Comparison of ENCODE assay signal across 8 cellular contexts in genomic region chr19:39390460-39390758, GRCh38. TPM values are rescaled to one million over a fixed set of nuclear protein-coding genes. Genes with fewer than 3 reads are reported as not detected.
DNase-seq lines count a peak whose midpoint lies in the region; ATAC-seq and TF ChIP-seq lines count a peak whose summit lies in the region.

No MANE protein-coding gene starts in this region.

- peaks cover 39% of the 10 kb centered on the region for H3K79me2 ChIP-seq in DOHH2 (ENCODE audit: control insufficient read depth, low read length)

- H3K18ac ChIP-seq in mesenchymal stem cell (ENCODE audit: low read depth in 1 of 2, low read length in 2 of 2): peak overlapping the region; percentile 96 to 99

- DNase-seq in RPMI8226 (peak; percentile 80), caudate nucleus (lab: John Stamatoyannopoulos, UW) (peak in 3 of 61 donors; percentile 78 to 86 (median 84)), mesenchymal stem cell (no peak), superior temporal gyrus (ENCODE audit: extremely low spot score) (peak; percentile 69), NCI-H1694 treated with DMSO at 0.1 percent for 48 hours (lab: John Stamatoyannopoulos, UW) (no peak)

- ATAC-seq in HG03097 (IDR thresholded peaks at IDR 0.05; ENCODE audit: low FRiP score, unreplicated experiment) (no peak), HG03108 (IDR thresholded peaks at IDR 0.05; ENCODE audit: unreplicated experiment) (no peak)

- H3K4me3 ChIP-seq in DOHH2 (ENCODE audit: low read length): peak overlapping the region; percentile 80
- peak overlapping the region; percentile 88 to 100 for H3K4me3 ChIP-seq in mesenchymal stem cell (ENCODE audit: insufficient read depth in 1 of 2, low read depth in 1 of 2, low read length in 2 of 2)

- no peak overlapping the region for H3K23ac ChIP-seq in mesenchymal stem cell (ENCODE audit: low read length in 2 of 2)

- peak overlapping the region; percentile 78 for H2BK120ac ChIP-seq in mesenchymal stem cell (ENCODE audit: low read depth, low read length)

- H3K27me3 ChIP-seq in DOHH2 (ENCODE audit: control insufficient read depth, low read length): no peaks in the 10 kb centered on the region
- H3K27me3 ChIP-seq in mesenchymal stem cell (ENCODE audit: control insufficient read depth in 1 of 2, insufficient read depth in 1 of 2, low read length in 2 of 2): no peaks in the 10 kb centered on the region

- H3K9ac ChIP-seq in mesenchymal stem cell (ENCODE audit: low read length): peak overlapping the region; percentile 98

- WGBS in mesenchymal stem cell: 4% methylated on average over 11 of the region's 11 CpGs

- H2AK5ac ChIP-seq in mesenchymal stem cell (ENCODE audit: low read length, severe bottlenecking): peak overlapping the region; percentile 46

- H3K79me1 ChIP-seq in mesenchymal stem cell (replicated peaks; ENCODE audit: low read length, poor library complexity, severe bottlenecking): peaks cover 28% of the 10 kb centered on the region

- H3K36me3 ChIP-seq in DOHH2 (ENCODE audit: control insufficient read depth, low read length) (peaks cover 56% of the 10 kb centered on the region), mesenchymal stem cell (ENCODE audit: control insufficient read depth in 1 of 2, insufficient read depth in 2 of 2, low read depth in 1 of 2, low read length in 2 of 2) (peaks cover 49 to 65% of the 10 kb centered on the region in 2 experiments)

- peak overlapping the region; percentile 90 for H3K4me2 ChIP-seq in DOHH2 (ENCODE audit: low read length)
- H3K4me2 ChIP-seq in mesenchymal stem cell (ENCODE audit: low read length, poor library complexity, severe bottlenecking): peak overlapping the region; percentile 79

- H3K4me1 ChIP-seq in DOHH2 (ENCODE audit: control insufficient read depth, low read length) (peaks cover 18% of the 10 kb centered on the region), mesenchymal stem cell (ENCODE audit: control insufficient read depth, insufficient read depth, low read depth, low read length) (peaks cover 15% of the 10 kb centered on the region)

- H3K4ac ChIP-seq in mesenchymal stem cell (ENCODE audit: low read depth in 1 of 2, low read length in 2 of 2): peak overlapping the region; percentile 69 to 88

- no peaks in the 10 kb centered on the region; the same call in 1 of the 2 replicates for H3F3A ChIP-seq in DOHH2 (ENCODE audit: control insufficient read depth, insufficient read depth)

- H4K8ac ChIP-seq in mesenchymal stem cell (ENCODE audit: low read length): peak overlapping the region; percentile 93

- H3K27ac ChIP-seq in DOHH2 (ENCODE audit: low read depth, low read length) (peak overlapping the region; percentile 78), caudate nucleus (ENCODE audit: low read depth, low read length) (peak overlapping the region; percentile 97), mesenchymal stem cell (ENCODE audit: low read length, poor library complexity, severe bottlenecking) (peak overlapping the region; percentile 97)

- H2BK12ac ChIP-seq in mesenchymal stem cell (ENCODE audit: low read length in 2 of 2): no peak overlapping the region

- no peak overlapping the region for H2BK5ac ChIP-seq in mesenchymal stem cell (ENCODE audit: low read depth, low read length, poor library complexity, severe bottlenecking)

- H4K91ac ChIP-seq in mesenchymal stem cell (ENCODE audit: low read length): peak overlapping the region; percentile 90

- H3K9me3 ChIP-seq in DOHH2 (ENCODE audit: control insufficient read depth, insufficient read depth, low read length) (no peaks in the 10 kb centered on the region), mesenchymal stem cell (ENCODE audit: control insufficient read depth, low read length) (no peaks in the 10 kb centered on the region)

- H3K14ac ChIP-seq in mesenchymal stem cell (ENCODE audit: low read length in 2 of 2): peak overlapping the region; percentile 9 to 85

- H4K20me1 ChIP-seq in DOHH2 (ENCODE audit: control insufficient read depth, insufficient read depth, low read depth, low read length): peaks cover 4% of the 10 kb centered on the region; the same call in 1 of the 2 replicates

- H3K9me2 ChIP-seq in DOHH2 (replicated peaks; ENCODE audit: control insufficient read depth, low read length): no peaks in the 10 kb centered on the region

- no peak for TF ChIP-seq CTCF in DOHH2 (IDR thresholded peaks at IDR 0.05; ENCODE audit: low read depth, low read length, poor library complexity, severe bottlenecking)

- peak overlapping the region; percentile 11 for H2AFZ ChIP-seq in mesenchymal stem cell (ENCODE audit: low read depth, low read length)

- peak overlapping the region; percentile 94 for H2BK15ac ChIP-seq in mesenchymal stem cell (ENCODE audit: low read depth, poor library complexity, severe bottlenecking)

RNA-seq across cellular contexts. Expression of gene PAF1, which starts 0.5 kb away (rescaled TPM):
- 45.4 TPM for polyA plus RNA-seq in mesenchymal stem cell (2013, experiment 1 of 2)
- polyA plus RNA-seq in mesenchymal stem cell (2013, experiment 2 of 2): 45.0 TPM

RNA-seq across cellular contexts. Expression of gene MED29, which starts 0.8 kb away (rescaled TPM):
- 31.3 TPM for polyA plus RNA-seq in mesenchymal stem cell (2013, experiment 1 of 2)
- polyA plus RNA-seq in mesenchymal stem cell (2013, experiment 2 of 2): 31.7 TPM

RNA-seq across cellular contexts. Expression of gene ZFP36, which starts 16.2 kb away (rescaled TPM):
- 316 TPM for polyA plus RNA-seq in mesenchymal stem cell (2013, experiment 1 of 2)
- 290 TPM for polyA plus RNA-seq in mesenchymal stem cell (2013, experiment 2 of 2)

RNA-seq across cellular contexts. Expression of gene PLEKHG2, which starts 22.1 kb away (rescaled TPM):
- 61.4 TPM for polyA plus RNA-seq in mesenchymal stem cell (2013, experiment 1 of 2)
- 51.6 TPM for polyA plus RNA-seq in mesenchymal stem cell (2013, experiment 2 of 2)

RNA-seq across cellular contexts. Expression of gene RPS16, which starts 45.3 kb away (rescaled TPM):
- polyA plus RNA-seq in mesenchymal stem cell (2013, experiment 1 of 2): 3,108 TPM
- 3,178 TPM for polyA plus RNA-seq in mesenchymal stem cell (2013, experiment 2 of 2)

Comparison
In these comparisons a context has a peak if more than half of its experiments do, and no peak if none do; other contexts are left out.
1. DNase-seq: peak in RPMI8226 (single experiment) and superior temporal gyrus (single experiment); none in mesenchymal stem cell (single experiment) and NCI-H1694 treated with DMSO at 0.1 percent for 48 hours (single experiment).
2. Peak in every context shown above with its lines, with median percentiles within 50 percentile points of each other: H3K27ac ChIP-seq.